Comparison of ENCODE assay signal across 8 cellular contexts in genomic region chr5:151467576-151467975, GRCh38.
"Had no signal": no experiment of that assay in that cellular context is flagged by ENCODE, and none has a peak within 500 bp of the region (broad histone marks: within the 10 kb centered on the region; RNA-seq: fewer than 3 reads in every experiment).

No MANE protein-coding gene starts in this region.

- ATAC-seq: HCT116, K562 had no signal

- H3K27ac ChIP-seq: GM23248 had no signal

- H3K36me3 ChIP-seq: HAP-1 had no signal

- H3K9me3 ChIP-seq: HAP-1 had no signal

- H3K4me1 ChIP-seq: HAP-1 had no signal

- DNase-seq: GM23248, GOT3, H7, IMR-90, KG1 had no signal

- H3K4me3 ChIP-seq: GM23248, HAP-1, K562 had no signal
